8 cellular contexts compared by ENCODE assay signal in the genomic region with DNA sequence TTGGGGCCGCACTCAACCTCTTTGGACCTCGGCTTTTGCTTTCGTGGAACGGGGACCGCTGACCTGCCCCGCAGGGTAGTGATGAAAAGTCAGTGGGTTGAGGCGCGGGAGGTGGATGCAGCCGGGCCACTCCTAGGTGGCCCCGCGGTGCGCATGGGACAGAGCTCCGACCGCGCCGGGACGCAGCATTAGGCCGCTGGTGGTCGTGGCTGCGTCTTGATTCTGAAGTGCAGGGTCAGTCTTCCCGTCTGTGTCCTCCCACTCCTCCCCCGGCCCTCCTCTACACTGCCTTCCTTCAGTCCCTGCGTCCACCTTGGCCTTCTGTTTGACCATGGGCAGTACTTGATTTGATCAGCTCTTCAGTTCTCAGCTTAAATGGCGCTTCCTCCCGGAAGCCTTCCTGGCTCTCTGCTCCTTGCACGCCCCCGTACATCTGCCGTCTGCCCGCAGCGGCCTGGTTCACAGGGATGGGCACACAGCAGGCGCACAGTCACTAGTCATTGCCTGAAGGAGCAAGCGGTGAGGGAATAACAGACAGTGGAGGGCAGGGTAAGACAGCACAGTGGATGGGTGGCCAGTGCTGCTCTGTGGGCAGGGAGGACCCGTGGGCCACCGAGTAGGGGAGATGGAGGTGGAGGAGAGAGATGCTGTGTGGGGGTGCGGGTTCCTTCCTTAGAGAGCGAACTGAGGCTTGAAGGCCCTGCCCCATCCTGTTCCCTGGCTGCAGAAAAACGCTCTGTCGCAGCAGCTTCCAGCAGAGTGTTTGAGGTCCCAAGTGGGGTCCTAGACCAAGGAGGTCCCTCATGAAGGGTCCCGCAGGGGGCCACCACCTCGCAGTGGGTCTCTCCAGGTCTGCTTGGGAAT. TPM values are rescaled to one million over a fixed set of nuclear protein-coding genes. Genes with fewer than 3 reads are reported as not detected.
A peak's percentile ranks its signal among the peaks of the same experiment; 100 is the strongest.
DNase-seq lines count a peak whose midpoint lies in the region; ATAC-seq, FAIRE-seq and TF ChIP-seq lines count a peak whose summit lies in the region.

No MANE protein-coding gene starts in this region.

- TF ChIP-seq EP300 in gastroesophageal sphincter (IDR thresholded peaks at IDR 0.05) = no peak

- H3K27me3 ChIP-seq in Caco-2 (replicated peaks; ENCODE audit: control insufficient read depth, insufficient read depth, low read length) (no peaks in the 10 kb centered on the region), gastroesophageal sphincter (peaks cover 29% of the 10 kb centered on the region), pancreas (no peaks in the 10 kb centered on the region)

- H3K4me3 ChIP-seq in Caco-2 (ENCODE audit: low read depth, low read length) (peak overlapping the region; percentile 35), gastroesophageal sphincter (peak overlapping the region; percentile 53 to 64), pancreas (peak overlapping the region; percentile 42 to 59 (median 46))

- CTCF ChIA-PET in Caco-2 (lab: Charles Lee) = interaction anchor here (0.7 kb wide), 1 partner anchor 15 kb away, joined by 3 read pairs; no protein-coding TSS in a partner anchor

- H3K4me3 Mint-ChIP-seq in Caco-2 (ENCODE audit: unreplicated experiment) = peak overlapping the region; percentile 64

- no peaks in the 10 kb centered on the region for H3K27me3 Mint-ChIP-seq in Caco-2 (ENCODE audit: insufficient read depth, unreplicated experiment)

- peak in 1 of 2 donors; percentile 4 for TF ChIP-seq POLR2A in gastroesophageal sphincter (IDR thresholded peaks at IDR 0.05)

- H3K27ac Mint-ChIP-seq in Caco-2 (ENCODE audit: unreplicated experiment) = no peak overlapping the region

- H3K9me3 Mint-ChIP-seq in Caco-2 (ENCODE audit: unreplicated experiment) = no peaks in the 10 kb centered on the region

- TF ChIP-seq CTCF in Caco-2 (IDR thresholded peaks at IDR 0.05; ENCODE audit: insufficient read depth in 1 of 2, low read depth in 1 of 2, low read length in 1 of 2, severe bottlenecking in 1 of 2, unreplicated experiment in 1 of 2) = no peak
- TF ChIP-seq CTCF in gastroesophageal sphincter (IDR thresholded peaks at IDR 0.05) = no peak
- no peak for TF ChIP-seq CTCF in pancreas (IDR thresholded peaks at IDR 0.05)

- H3K4me1 Mint-ChIP-seq in Caco-2 (ENCODE audit: low read depth, unreplicated experiment) = peaks cover 6% of the 10 kb centered on the region

- POLR2A ChIA-PET in Caco-2 (lab: Charles Lee) = no interaction called here

- in situ Hi-C loops in KBM-7 (cut with MboI; ENCODE audit: low pct_unique_long_range_greater_than_20kb, low sequenced_read_pairs) = loop anchor here (25.0 kb wide), 1 partner anchor 114 kb away; no protein-coding TSS in a partner anchor

- DNase-seq in Caco-2 (no peak), KBM-7 (peak; percentile 24), pancreas (peak in 2 of 6 donors; percentile 40 to 58), NCI-H1417 (lab: John Stamatoyannopoulos, UW) (no peak), HPDE6-E6E7 (ENCODE audit: extremely low spot score) (no peak)
- peak; percentile 47 for DNase-seq in activated T-cell treated with anti-CD3 and anti-CD28 coated beads, Interleukin-2, amount 50 U/mL, for 1 hour

- peak; percentile 20 for ATAC-seq in gastroesophageal sphincter
- peak; percentile 13 to 39 (median 30) for ATAC-seq in pancreas
- ATAC-seq in GM21526 (IDR thresholded peaks at IDR 0.05; ENCODE audit: low FRiP score, unreplicated experiment) = no peak

- H3K9me3 ChIP-seq in Caco-2 = no peaks in the 10 kb centered on the region
- H3K9me3 ChIP-seq in gastroesophageal sphincter = no peaks in the 10 kb centered on the region
- no peaks in the 10 kb centered on the region for H3K9me3 ChIP-seq in pancreas

- no peak for FAIRE-seq in pancreas (lab: Jason Lieb, UNC)

- H3K36me3 ChIP-seq in Caco-2 (ENCODE audit: control insufficient read depth, insufficient read depth, low read length) = no peaks in the 10 kb centered on the region
- no peaks in the 10 kb centered on the region for H3K36me3 ChIP-seq in gastroesophageal sphincter
- no peaks in the 10 kb centered on the region for H3K36me3 ChIP-seq in pancreas

- intact Hi-C loops in Caco-2 (cut with micrococcal nuclease; ENCODE audit: unreplicated experiment) = no loop called here
- intact Hi-C loops in pancreas (cut with DNase I) = no loop called here

- H3K4me1 ChIP-seq in Caco-2 (no peaks in the 10 kb centered on the region), gastroesophageal sphincter (peaks cover 0 to 18% (median 0%) of the 10 kb centered on the region in 3 donors), pancreas (peaks cover 0 to 2% (median 0%) of the 10 kb centered on the region in 3 donors)

- peak overlapping the region in 3 of 4 donors; percentile 45 to 78 (median 58) for H3K27ac ChIP-seq in gastroesophageal sphincter
- H3K27ac ChIP-seq in pancreas = peak overlapping the region in 2 of 4 donors; percentile 69 to 75

- BruUV-seq in Caco-2 (replicated peaks; lab: Mats Ljungman, UMichigan) = no TSS peak

- H3K36me3 Mint-ChIP-seq in Caco-2 (ENCODE audit: insufficient read depth, unreplicated experiment) = no peaks in the 10 kb centered on the region

- 21% methylated on average over 6 of the region's 40 CpGs; no CpG with 5 or more reads in 1 of the 2 donors for WGBS in gastroesophageal sphincter (ENCODE audit: low coverage in 1 of 2), 2 donors
- WGBS in pancreas, 2 donors = 20 to 26% methylated on average over 40 of the region's 40 CpGs

RNA-seq across cellular contexts. Expression of a gene that starts 0.7 kb away (rescaled TPM):
- total RNA-seq in Caco-2 (2022) (0.51 and 0.59 TPM in 2 replicates), gastroesophageal sphincter (10 to 100 TPM in 3 of 4 donors, 1 to 10 TPM in 1; 5.6 to 23.8 (median 17.7) TPM), pancreas (10 to 100 TPM in 2 of 6 donors, 1 to 10 TPM in 3, under 1 TPM in 1; 0.98 to 19.1 (median 5.3) TPM)
- polyA plus RNA-seq in pancreas = 1 to 10 TPM; 4.3 to 5.7 TPM

RNA-seq across cellular contexts. Expression of a gene that starts 41.3 kb away (rescaled TPM):
- 56.1 and 71.0 TPM in 2 replicates for total RNA-seq in Caco-2 (2022)
- 10 to 100 TPM; 21.3 to 26.5 (median 22.0) TPM for total RNA-seq in gastroesophageal sphincter
- total RNA-seq in pancreas = 10 to 100 TPM in 3 of 6 donors, 1 to 10 TPM in 3; 7.8 to 14.6 (median 9.8) TPM
- 10 to 100 TPM; 11.7 to 20.9 TPM for polyA plus RNA-seq in pancreas

RNA-seq across cellular contexts. Expression of a gene that starts 42.5 kb away (rescaled TPM):
- total RNA-seq in Caco-2 (2022) (37.2 and 40.6 TPM in 2 replicates), gastroesophageal sphincter (10 to 100 TPM; 38.6 to 55.1 (median 41.0) TPM), pancreas (10 to 100 TPM in 4 of 6 donors, 1 to 10 TPM in 2; 8.1 to 16.6 (median 11.7) TPM)
- 10 to 100 TPM in 1 of 2 donors, 1 to 10 TPM in 1; 9.9 to 17.4 TPM for polyA plus RNA-seq in pancreas

Comparison
In these comparisons a context has a peak if more than half of its experiments do, and no peak if none do; other contexts are left out.
1. DNase-seq: peak in KBM-7 (single experiment) and activated T-cell treated with anti-CD3 and anti-CD28 coated beads, Interleukin-2, amount 50 U/mL, for 1 hour (single experiment); none in Caco-2 (0 of 2), NCI-H1417 (0 of 3) and HPDE6-E6E7 (single experiment).
2. Peak in every context shown above with its lines, with median percentiles within 50 percentile points of each other: H3K4me3 ChIP-seq.